Comparison of ENCODE assay signal across 1 cellular context in genomic region chr12:92144631-92145480, GRCh38.
TF ChIP-seq lines count a peak whose summit lies in the region.

No MANE protein-coding gene starts in this region.

TF ChIP-seq in K562, 482 proteins besides CTCF, POLR2A, EP300 and RAD21 (continued from another document and continues in another):
- TF ChIP-seq GABPA (tag; conservative IDR thresholded peaks at IDR 0.05; ENCODE audit: low read depth) (no peak), HNRNPK (IDR thresholded peaks at IDR 0.05; ENCODE audit: low read depth, low read length, poor library complexity, severe bottlenecking) (no peak), SMC3 (conservative IDR thresholded peaks at IDR 0.05; ENCODE audit: insufficient read depth, low read depth, low read length) (0 out of 2 replicates have a peak, but pooled peaks have one; percentile 28), MAX (CRISPR knock-in tag; IDR thresholded peaks at IDR 0.05) (no peak), ZNF511 (CRISPR knock-in tag; IDR thresholded peaks at IDR 0.05) (peak; percentile 42; the same call in 1 of the 2 replicates), NKRF (IDR thresholded peaks at IDR 0.05; ENCODE audit: borderline replicate concordance) (no peak), MAFF (IDR thresholded peaks at IDR 0.05; ENCODE audit: low read length) (no peak), PRDM10 (IDR thresholded peaks at IDR 0.05; ENCODE audit: partially characterized antibody) (no peak), ZNF699 (CRISPR knock-in tag; IDR thresholded peaks at IDR 0.05; ENCODE audit: insufficient replicate concordance) (no peak), FOXP1 (CRISPR knock-in tag; IDR thresholded peaks at IDR 0.05) (no peak), KAT8 (IDR thresholded peaks at IDR 0.05; ENCODE audit: low read depth) (no peak), ZNF696 (CRISPR knock-in tag; conservative IDR thresholded peaks at IDR 0.05) (no peak), ZSCAN29 (IDR thresholded peaks at IDR 0.05) (no peak), ATF6 (CRISPR knock-in tag; IDR thresholded peaks at IDR 0.05) (no peak), LARP7 (IDR thresholded peaks at IDR 0.05) (no peak), ARID2 (IDR thresholded peaks at IDR 0.05) (no peak), TAF7 (tag; IDR thresholded peaks at IDR 0.05) (no peak), FOXJ3 (CRISPR knock-in tag; IDR thresholded peaks at IDR 0.05) (no peak), CBX1 (IDR thresholded peaks at IDR 0.05; ENCODE audit: low read depth) (no peak), THAP7 (CRISPR knock-in tag; IDR thresholded peaks at IDR 0.05) (no peak), ZNF398 (CRISPR knock-in tag; IDR thresholded peaks at IDR 0.05) (no peak), E4F1 (CRISPR knock-in tag; IDR thresholded peaks at IDR 0.05; ENCODE audit: borderline replicate concordance) (no peak), HMGN3 (IDR thresholded peaks at IDR 0.05; ENCODE audit: borderline replicate concordance, extremely low read depth, insufficient read length, low read depth, low read length) (peak; percentile 16), ARNT (IDR thresholded peaks at IDR 0.05) (no peak), MYNN (IDR thresholded peaks at IDR 0.05) (no peak), MYNN (CRISPR knock-in tag; IDR thresholded peaks at IDR 0.05) (no peak), ZNF212 (CRISPR knock-in tag; IDR thresholded peaks at IDR 0.05) (no peak), L3MBTL2 (IDR thresholded peaks at IDR 0.05) (0 out of 2 replicates have a peak, but pooled peaks have one; percentile 11), NCOR1 (IDR thresholded peaks at IDR 0.05) (no peak), ZNF512 (tag; IDR thresholded peaks at IDR 0.05) (no peak), CHD4 (IDR thresholded peaks at IDR 0.05; ENCODE audit: insufficient read depth, insufficient replicate concordance, low read depth, low read length, poor library complexity, severe bottlenecking) (no peak), SFPQ (IDR thresholded peaks at IDR 0.05; ENCODE audit: low read depth, low read length) (no peak), ATF4 (CRISPR knock-in tag; IDR thresholded peaks at IDR 0.05) (no peak), MYBL2 (IDR thresholded peaks at IDR 0.05; ENCODE audit: low read depth) (no peak), MYBL2 (CRISPR knock-in tag; IDR thresholded peaks at IDR 0.05; ENCODE audit: borderline replicate concordance) (no peak), IRF9 (tag; IDR thresholded peaks at IDR 0.05) (no peak), CREM (IDR thresholded peaks at IDR 0.05; ENCODE audit: low read depth) (no peak), RCOR1 (IDR thresholded peaks at IDR 0.05; ENCODE audit: borderline replicate concordance in 1 of 2, low read depth in 2 of 2, low read length in 2 of 2) (no peak), ZNF175 (CRISPR knock-in tag; IDR thresholded peaks at IDR 0.05; ENCODE audit: low read depth) (no peak), ZNF384 (IDR thresholded peaks at IDR 0.05; ENCODE audit: low read depth, low read length) (no peak), ZNF75A (CRISPR knock-in tag; IDR thresholded peaks at IDR 0.05) (no peak), PPARD (CRISPR knock-in tag; IDR thresholded peaks at IDR 0.05) (no peak), XRCC3 (IDR thresholded peaks at IDR 0.05) (no peak), TRIM24 (IDR thresholded peaks at IDR 0.05) (no peak), SP1 (CRISPR knock-in tag; IDR thresholded peaks at IDR 0.05) (peak; percentile 62), PTBP1 (IDR thresholded peaks at IDR 0.05; ENCODE audit: low read depth, low read length) (no peak), ZKSCAN3 (CRISPR knock-in tag; IDR thresholded peaks at IDR 0.05) (no peak), YBX1 (IDR thresholded peaks at IDR 0.05) (no peak)
